9 cellular contexts compared by ENCODE assay signal in the genomic region with DNA sequence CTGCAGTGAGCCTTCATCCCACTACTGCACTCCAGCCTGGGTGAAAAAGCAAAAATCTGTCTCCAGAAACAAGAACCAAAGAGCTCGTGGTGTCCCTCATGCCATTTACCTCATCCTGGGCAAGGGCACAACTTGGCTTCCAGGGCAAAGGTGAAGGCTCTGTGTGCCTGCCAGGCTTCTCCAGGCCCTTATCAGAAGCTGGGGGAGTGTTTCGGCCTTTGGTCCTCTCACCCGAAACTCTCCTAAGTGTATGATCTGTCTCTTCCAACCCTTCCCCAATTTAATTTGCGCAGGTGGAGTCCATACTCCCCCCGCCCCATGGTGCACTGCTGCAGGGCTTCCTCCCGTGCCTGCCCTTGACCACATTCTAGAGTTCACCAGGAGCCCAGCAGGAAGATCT. TPM values are rescaled to one million over a fixed set of nuclear protein-coding genes. Genes with fewer than 3 reads are reported as not detected.
DNase-seq lines count a peak whose midpoint lies in the region; ATAC-seq and TF ChIP-seq lines count a peak whose summit lies in the region.
"Had no signal": no experiment of that assay in that cellular context is flagged by ENCODE, and none has a peak within 500 bp of the region (broad histone marks: within the 10 kb centered on the region; RNA-seq: fewer than 3 reads in every experiment).

No MANE protein-coding gene starts in this region.

- no peak for ATAC-seq in CD4-positive, alpha-beta T cell (ENCODE audit: poor library complexity)
- no peak for ATAC-seq in activated naive CD4-positive, alpha-beta T cell treated with anti-CD3 and anti-CD28 coated beads, Interleukin-2, amount 50 U/mL, for 72 hours
- ATAC-seq in lower lobe of right lung, result no peak

- peak overlapping the region; percentile 97 for H3K27ac Mint-ChIP-seq in CD4-positive, alpha-beta T cell
- H3K27ac Mint-ChIP-seq in activated naive CD4-positive, alpha-beta T cell treated with anti-CD3 and anti-CD28 coated beads, Interleukin-2, amount 50 U/mL, for 72 hours, result peak overlapping the region; percentile 46 to 99

- H3K36me3 Mint-ChIP-seq in CD4-positive, alpha-beta T cell (ENCODE audit: low read depth), result peaks cover 83% of the 10 kb centered on the region
- peaks cover 28 to 31% of the 10 kb centered on the region in 2 donors for H3K36me3 Mint-ChIP-seq in activated naive CD4-positive, alpha-beta T cell treated with anti-CD3 and anti-CD28 coated beads, Interleukin-2, amount 50 U/mL, for 72 hours

- no peaks in the 10 kb centered on the region for H3K9me3 ChIP-seq in CD4-positive, alpha-beta T cell (ENCODE audit: control insufficient read depth, low read length)
- H3K9me3 ChIP-seq in lower lobe of right lung (no peaks in the 10 kb centered on the region), ascending aorta (no peaks in the 10 kb centered on the region)

- peaks cover 62% of the 10 kb centered on the region for H3K4me1 Mint-ChIP-seq in CD4-positive, alpha-beta T cell (ENCODE audit: low read depth)

- H3K27me3 Mint-ChIP-seq in CD4-positive, alpha-beta T cell, result no peaks in the 10 kb centered on the region

- no peaks in the 10 kb centered on the region for H3K9me3 Mint-ChIP-seq in CD4-positive, alpha-beta T cell
- no peaks in the 10 kb centered on the region for H3K9me3 Mint-ChIP-seq in activated naive CD4-positive, alpha-beta T cell treated with anti-CD3 and anti-CD28 coated beads, Interleukin-2, amount 50 U/mL, for 72 hours

- peaks cover 38% of the 10 kb centered on the region for H3K4me1 ChIP-seq in lower lobe of right lung
- H3K4me1 ChIP-seq in ascending aorta, result peaks cover 17 to 24% of the 10 kb centered on the region in 2 donors

- POLR2A ChIA-PET in CD4-positive, alpha-beta T cell (lab: Charles Lee), result no interaction called here

- H3K36me3 ChIP-seq in lower lobe of right lung (peaks cover 50% of the 10 kb centered on the region), ascending aorta (peaks cover 23 to 35% of the 10 kb centered on the region in 2 donors)

- no peak for TF ChIP-seq CTCF in CD4-positive, alpha-beta T cell (IDR thresholded peaks at IDR 0.05)
- TF ChIP-seq CTCF in lower lobe of right lung (IDR thresholded peaks at IDR 0.05) (no peak), ascending aorta (IDR thresholded peaks at IDR 0.05) (no peak)

- H3K4me3 ChIP-seq in lower lobe of right lung, result peak overlapping the region; percentile 98
- H3K4me3 ChIP-seq in ascending aorta, result peak overlapping the region in 1 of 2 donors; percentile 94

- intact Hi-C loops in CD4-positive, alpha-beta T cell (cut with DNase I, micrococcal nuclease), result no loop called here
- intact Hi-C loops in lower lobe of right lung (cut with DNase I), result no loop called here
- intact Hi-C loops in posterior vena cava (cut with DNase I), result no loop called here
- intact Hi-C loops in ascending aorta (cut with DNase I), result no loop called here

- no peaks in the 10 kb centered on the region for H3K27me3 ChIP-seq in CD4-positive, alpha-beta T cell (ENCODE audit: control insufficient read depth, insufficient read depth, low read length)
- H3K27me3 ChIP-seq in lower lobe of right lung (ENCODE audit: low read depth), result no peaks in the 10 kb centered on the region
- H3K27me3 ChIP-seq in ascending aorta, result no peaks in the 10 kb centered on the region

- CTCF ChIA-PET in CD4-positive, alpha-beta T cell (lab: Charles Lee), result interaction anchor here (1.2 kb wide), 1 partner anchor 18 kb away, joined by 3 read pairs; no protein-coding TSS in a partner anchor

- DNase-seq in CD4-positive, alpha-beta T cell, result no peak
- DNase-seq in activated naive CD4-positive, alpha-beta T cell treated with anti-CD3 and anti-CD28 coated beads, Interleukin-2, amount 50 U/mL, for 72 hours (ENCODE audit: low spot score in 2 of 2), result no peak
- DNase-seq in lower lobe of right lung (no peak), islet precursor cell (no peak), posterior vena cava (ENCODE audit: low spot score) (no peak), ascending aorta (ENCODE audit: low spot score in 2 of 2) (no peak)
- DNase-seq: NCI-H526 treated with DMSO at 0.1 percent for 48 hours, trophoblast cell had no signal

- no peak overlapping the region for H3K27ac ChIP-seq in CD4-positive, alpha-beta T cell (ENCODE audit: low read depth, low read length)
- H3K27ac ChIP-seq in lower lobe of right lung (no peak overlapping the region), ascending aorta (no peak overlapping the region)

- H3K4me3 Mint-ChIP-seq in CD4-positive, alpha-beta T cell, result peak overlapping the region; percentile 98

RNA-seq across cellular contexts. Expression of a gene that starts 1.1 kb away (rescaled TPM):
- total RNA-seq in CD4-positive, alpha-beta T cell, result 10 to 100 TPM; 59.3 to 62.6 TPM
- 10 to 100 TPM; 26.2 to 29.8 TPM for total RNA-seq in activated naive CD4-positive, alpha-beta T cell treated with anti-CD3 and anti-CD28 coated beads, Interleukin-2, amount 50 U/mL, for 72 hours
- total RNA-seq in lower lobe of right lung (35.1 TPM), posterior vena cava (10 to 100 TPM; 26.7 to 31.3 TPM), ascending aorta (40.0 TPM)

RNA-seq across cellular contexts. Expression of a gene that starts 2.3 kb away (rescaled TPM):
- total RNA-seq in CD4-positive, alpha-beta T cell, result 10 to 100 TPM; 58.6 to 70.4 TPM
- 100 to 1,000 TPM; 169 to 196 TPM for total RNA-seq in activated naive CD4-positive, alpha-beta T cell treated with anti-CD3 and anti-CD28 coated beads, Interleukin-2, amount 50 U/mL, for 72 hours
- 76.8 TPM for total RNA-seq in lower lobe of right lung
- 10 to 100 TPM; 53.0 to 60.3 TPM for total RNA-seq in posterior vena cava
- 255 TPM for total RNA-seq in ascending aorta

RNA-seq across cellular contexts. Expression of a gene that starts 11.1 kb away (rescaled TPM):
- total RNA-seq in CD4-positive, alpha-beta T cell, result under 1 TPM; 0.28 to 0.49 TPM
- total RNA-seq in activated naive CD4-positive, alpha-beta T cell treated with anti-CD3 and anti-CD28 coated beads, Interleukin-2, amount 50 U/mL, for 72 hours, result 1 to 10 TPM in 1 of 2 donors, under 1 TPM in 1; 0.99 to 3.8 TPM
- total RNA-seq in lower lobe of right lung (11.8 TPM), posterior vena cava (10 to 100 TPM in 1 of 2 donors, 1 to 10 TPM in 1; 8.2 to 11.6 TPM), ascending aorta (54.2 TPM)
- total RNA-seq: HT1080 had no signal

RNA-seq across cellular contexts. Expression of a gene that starts 17.8 kb away (rescaled TPM):
- not detected for total RNA-seq in CD4-positive, alpha-beta T cell
- total RNA-seq in activated naive CD4-positive, alpha-beta T cell treated with anti-CD3 and anti-CD28 coated beads, Interleukin-2, amount 50 U/mL, for 72 hours, result not detected
- total RNA-seq in lower lobe of right lung (not detected), posterior vena cava (not detected), ascending aorta (not detected)
- total RNA-seq: HT1080 had no signal

RNA-seq across cellular contexts. Expression of a gene that starts 24.6 kb away (rescaled TPM):
- total RNA-seq in CD4-positive, alpha-beta T cell, result 1 to 10 TPM; 1.1 to 1.3 TPM
- 1 to 10 TPM in 1 of 2 donors, under 1 TPM in 1; 0.73 to 6.8 TPM for total RNA-seq in activated naive CD4-positive, alpha-beta T cell treated with anti-CD3 and anti-CD28 coated beads, Interleukin-2, amount 50 U/mL, for 72 hours
- total RNA-seq in lower lobe of right lung (2.5 TPM), posterior vena cava (1 to 10 TPM in 1 of 2 donors, under 1 TPM in 1; 0.10 to 1.3 TPM), ascending aorta (not detected)
